17 cellular contexts compared by ENCODE assay signal in the genomic region with DNA sequence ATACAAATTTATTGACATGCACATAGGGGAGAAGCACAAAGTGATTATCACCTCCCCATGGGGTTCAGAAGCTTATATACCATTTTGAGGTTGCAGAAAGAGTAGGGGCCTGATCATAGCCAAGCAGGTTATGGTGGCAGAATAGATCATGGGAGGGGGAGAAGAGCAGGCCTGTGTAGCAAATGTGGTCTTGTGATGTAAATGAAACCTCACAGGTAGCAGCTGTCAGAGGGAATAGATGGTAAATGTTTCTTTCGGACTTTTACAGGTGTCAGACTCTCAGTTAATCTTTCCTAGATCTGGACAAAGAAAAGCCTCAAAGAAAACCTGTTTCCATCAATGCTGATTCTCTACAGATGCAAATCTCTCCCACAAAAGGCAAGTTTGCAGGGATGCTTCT.
A peak's percentile ranks its signal among the peaks of the same experiment; 100 is the strongest.
DNase-seq lines count a peak whose midpoint lies in the region; ATAC-seq, FAIRE-seq and TF ChIP-seq lines count a peak whose summit lies in the region.
"Had no signal": no experiment of that assay in that cellular context is flagged by ENCODE, and none has a peak within 500 bp of the region (broad histone marks: within the 10 kb centered on the region; RNA-seq: fewer than 3 reads in every experiment).

No MANE protein-coding gene starts in this region.

- peaks cover 25% of the 10 kb centered on the region for H3K4me1 Mint-ChIP-seq in GM23338

- TF ChIP-seq POLR2A in GM12892 (IDR thresholded peaks at IDR 0.05; ENCODE audit: low read depth, low read length): no peak

- no peak for DNase-seq in GM12892 (ENCODE audit: insufficient read length)
- DNase-seq in GM23338 (ENCODE audit: low spot score): no peak
- DNase-seq in NCI-H526 treated with DMSO at 0.1 percent for 48 hours (lab: John Stamatoyannopoulos, UW): peak; percentile 52
- DNase-seq in left lobe of liver (ENCODE audit: low spot score): no peak
- DNase-seq in cortex of kidney (lab: John Stamatoyannopoulos, UW): no peak
- no peak for DNase-seq in NCI-H1417 treated with DMSO at 0.1 percent for 48 hours (lab: John Stamatoyannopoulos, UW)
- DNase-seq in sciatic nerve (ENCODE audit: low spot score): no peak
- DNase-seq: Calu3; CD4-positive, alpha-beta memory T cell; NCI-H1105; NCI-H187 treated with DMSO at 0.1 percent for 48 hours; OCI-M1; SHP77 treated with DMSO at 0.1 percent for 48 hours had no signal

- H3K27ac Mint-ChIP-seq in GM23338: no peak overlapping the region
- H3K27ac Mint-ChIP-seq: CD4-positive, alpha-beta memory T cell had no signal

- intact Hi-C loops in sciatic nerve (cut with DNase I): no loop called here

- H3K79me2 ChIP-seq in GM23338 (replicated peaks; ENCODE audit: insufficient read depth): no peaks in the 10 kb centered on the region

- H3F3A ChIP-seq in GM23338 (replicated peaks; ENCODE audit: low read depth): no peaks in the 10 kb centered on the region

- no peak overlapping the region for H3K4me3 ChIP-seq in GM23338
- H3K4me3 ChIP-seq: HAP-1 had no signal

- H3K9me2 ChIP-seq in GM23338 (ENCODE audit: insufficient read depth): peaks cover 8% of the 10 kb centered on the region; the same call in 1 of the 2 replicates

- H2AFZ ChIP-seq in GM23338: no peak overlapping the region

- TF ChIP-seq CTCF in GM23338 (conservative IDR thresholded peaks at IDR 0.05; ENCODE audit: low read depth in 2 of 2): no peak

- no peaks in the 10 kb centered on the region for H3K36me3 Mint-ChIP-seq in GM23338 (ENCODE audit: low read depth)
- H3K36me3 Mint-ChIP-seq: CD4-positive, alpha-beta memory T cell had no signal

- no peaks in the 10 kb centered on the region for H3K27me3 Mint-ChIP-seq in GM23338 (ENCODE audit: insufficient read depth, low read depth, poor library complexity)

- H3K4me3 Mint-ChIP-seq in GM23338: no peak overlapping the region
- H3K4me3 Mint-ChIP-seq: CD4-positive, alpha-beta memory T cell had no signal

- peak; percentile 44 for FAIRE-seq in GM12892 (lab: Jason Lieb, UNC)
- FAIRE-seq: GM19239 had no signal

- H4K20me1 ChIP-seq in GM23338 (replicated peaks; ENCODE audit: insufficient read depth): no peaks in the 10 kb centered on the region

- H3K9me3 Mint-ChIP-seq in GM23338: no peaks in the 10 kb centered on the region

- peaks cover 7% of the 10 kb centered on the region for H3K4me1 ChIP-seq in GM23338 (ENCODE audit: insufficient read depth)

- no peak overlapping the region for H3K4me2 ChIP-seq in GM23338

- no peaks in the 10 kb centered on the region for H3K27me3 ChIP-seq in GM23338 (ENCODE audit: insufficient read depth)

- no peaks in the 10 kb centered on the region for H3K36me3 ChIP-seq in GM23338 (ENCODE audit: insufficient read depth)
- H3K36me3 ChIP-seq: HAP-1 had no signal

- peak; percentile 69 for ATAC-seq in GM19397 (IDR thresholded peaks at IDR 0.05; ENCODE audit: unreplicated experiment)
- peak; percentile 36; the same call in 2 of the 3 replicates for ATAC-seq in GM23338
- no peak for ATAC-seq in left lobe of liver
- ATAC-seq in sciatic nerve: no peak
- ATAC-seq: SK-N-SH treated with all-trans-retinoic acid at 6 μM for 48 hours had no signal

- H3K27ac ChIP-seq in GM23338 (ENCODE audit: low read depth): no peak overlapping the region

TF ChIP-seq in GM23338, 12 proteins besides CTCF, POLR2A, EP300 and RAD21 (continues in another document):
- TF ChIP-seq CREB1 (CRISPR knock-in tag; IDR thresholded peaks at IDR 0.05; ENCODE audit: low read depth) (no peak), POLR2AphosphoS5 (IDR thresholded peaks at IDR 0.05; ENCODE audit: low read depth) (no peak), ZNF331 (CRISPR knock-in tag; IDR thresholded peaks at IDR 0.05; ENCODE audit: low read depth) (no peak), STAT1 (IDR thresholded peaks at IDR 0.05; ENCODE audit: unreplicated experiment) (no peak), EZH2phosphoT487 (IDR thresholded peaks at IDR 0.05; ENCODE audit: unreplicated experiment) (no peak)
- TF ChIP-seq, protein P1, sequence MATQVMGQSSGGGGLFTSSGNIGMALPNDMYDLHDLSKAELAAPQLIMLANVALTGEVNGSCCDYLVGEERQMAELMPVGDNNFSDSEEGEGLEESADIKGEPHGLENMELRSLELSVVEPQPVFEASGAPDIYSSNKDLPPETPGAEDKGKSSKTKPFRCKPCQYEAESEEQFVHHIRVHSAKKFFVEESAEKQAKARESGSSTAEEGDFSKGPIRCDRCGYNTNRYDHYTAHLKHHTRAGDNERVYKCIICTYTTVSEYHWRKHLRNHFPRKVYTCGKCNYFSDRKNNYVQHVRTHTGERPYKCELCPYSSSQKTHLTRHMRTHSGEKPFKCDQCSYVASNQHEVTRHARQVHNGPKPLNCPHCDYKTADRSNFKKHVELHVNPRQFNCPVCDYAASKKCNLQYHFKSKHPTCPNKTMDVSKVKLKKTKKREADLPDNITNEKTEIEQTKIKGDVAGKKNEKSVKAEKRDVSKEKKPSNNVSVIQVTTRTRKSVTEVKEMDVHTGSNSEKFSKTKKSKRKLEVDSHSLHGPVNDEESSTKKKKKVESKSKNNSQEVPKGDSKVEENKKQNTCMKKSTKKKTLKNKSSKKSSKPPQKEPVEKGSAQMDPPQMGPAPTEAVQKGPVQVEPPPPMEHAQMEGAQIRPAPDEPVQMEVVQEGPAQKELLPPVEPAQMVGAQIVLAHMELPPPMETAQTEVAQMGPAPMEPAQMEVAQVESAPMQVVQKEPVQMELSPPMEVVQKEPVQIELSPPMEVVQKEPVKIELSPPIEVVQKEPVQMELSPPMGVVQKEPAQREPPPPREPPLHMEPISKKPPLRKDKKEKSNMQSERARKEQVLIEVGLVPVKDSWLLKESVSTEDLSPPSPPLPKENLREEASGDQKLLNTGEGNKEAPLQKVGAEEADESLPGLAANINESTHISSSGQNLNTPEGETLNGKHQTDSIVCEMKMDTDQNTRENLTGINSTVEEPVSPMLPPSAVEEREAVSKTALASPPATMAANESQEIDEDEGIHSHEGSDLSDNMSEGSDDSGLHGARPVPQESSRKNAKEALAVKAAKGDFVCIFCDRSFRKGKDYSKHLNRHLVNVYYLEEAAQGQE (IDR thresholded peaks at IDR 0.05; ENCODE audit: unreplicated experiment): no peak
- TF ChIP-seq, protein P2, sequence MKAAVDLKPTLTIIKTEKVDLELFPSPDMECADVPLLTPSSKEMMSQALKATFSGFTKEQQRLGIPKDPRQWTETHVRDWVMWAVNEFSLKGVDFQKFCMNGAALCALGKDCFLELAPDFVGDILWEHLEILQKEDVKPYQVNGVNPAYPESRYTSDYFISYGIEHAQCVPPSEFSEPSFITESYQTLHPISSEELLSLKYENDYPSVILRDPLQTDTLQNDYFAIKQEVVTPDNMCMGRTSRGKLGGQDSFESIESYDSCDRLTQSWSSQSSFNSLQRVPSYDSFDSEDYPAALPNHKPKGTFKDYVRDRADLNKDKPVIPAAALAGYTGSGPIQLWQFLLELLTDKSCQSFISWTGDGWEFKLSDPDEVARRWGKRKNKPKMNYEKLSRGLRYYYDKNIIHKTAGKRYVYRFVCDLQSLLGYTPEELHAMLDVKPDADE (IDR thresholded peaks at IDR 0.05): no peak

Comparison
In these comparisons a context has a peak if more than half of its experiments do, and no peak if none do; other contexts are left out.
1. ATAC-seq: peak in GM19397 (single experiment) and GM23338 (single experiment); none in left lobe of liver (single experiment) and sciatic nerve (single experiment).